In genomic region chr20:50320005-50320909, GRCh38 we compare ENCODE assay signal across 14 cellular contexts.
DNase-seq lines count a peak whose midpoint lies in the region; ATAC-seq, FAIRE-seq and TF ChIP-seq lines count a peak whose summit lies in the region.
"Had no signal": no experiment of that assay in that cellular context is flagged by ENCODE, and none has a peak within 500 bp of the region (broad histone marks: within the 10 kb centered on the region; RNA-seq: fewer than 3 reads in every experiment).

No MANE protein-coding gene starts in this region.

- no peaks in the 10 kb centered on the region for H3K9me3 Mint-ChIP-seq in activated naive CD4-positive, alpha-beta T cell treated with anti-CD3 and anti-CD28 coated beads, Interleukin-2, amount 10 ng/mL, durations not matched to agents 7 days and 5 days
- no peaks in the 10 kb centered on the region for H3K9me3 Mint-ChIP-seq in natural killer cell
- H3K9me3 Mint-ChIP-seq: activated CD8-positive, alpha-beta T cell treated with anti-CD3 and anti-CD28 coated beads for 36 hours had no signal

- H3K4me1 ChIP-seq in esophagus muscularis mucosa, result peaks cover 22 to 29% (median 25%) of the 10 kb centered on the region in 4 donors
- peaks cover 0 to 13% (median 0%) of the 10 kb centered on the region in 3 donors for H3K4me1 ChIP-seq in pancreas
- no peaks in the 10 kb centered on the region for H3K4me1 ChIP-seq in A673 (ENCODE audit: insufficient read depth, low read length, poor library complexity, severe bottlenecking)

- TF ChIP-seq CTCF in RWPE1 (conservative IDR thresholded peaks at IDR 0.05; ENCODE audit: low read depth) (no peak), esophagus muscularis mucosa (IDR thresholded peaks at IDR 0.05) (no peak), pancreas (IDR thresholded peaks at IDR 0.05) (no peak), A673 (conservative IDR thresholded peaks at IDR 0.05; ENCODE audit: low read depth, low read length) (no peak), natural killer cell (IDR thresholded peaks at IDR 0.05) (no peak)

- POLR2A ChIA-PET in RWPE1 (lab: Yijun Ruan, JAX; ENCODE audit: low non-redundant PET) (interaction anchor here (0.6 to 1.4 kb wide), 4 partner anchors 10 to 109 kb away, joined by 3 to 4 read pairs (median 3); no protein-coding TSS in a partner anchor), A673 (lab: Charles Lee; ENCODE audit: low non-redundant PET) (no interaction called here)

- no peaks in the 10 kb centered on the region for H3K36me3 Mint-ChIP-seq in activated naive CD4-positive, alpha-beta T cell treated with anti-CD3 and anti-CD28 coated beads, Interleukin-2, amount 10 ng/mL, durations not matched to agents 7 days and 5 days
- no peaks in the 10 kb centered on the region for H3K36me3 Mint-ChIP-seq in natural killer cell

- H3K4me3 ChIP-seq in esophagus muscularis mucosa, result peak overlapping the region; percentile 30 to 50 (median 34)
- H3K4me3 ChIP-seq in pancreas, result peak overlapping the region in 2 of 4 donors; percentile 28 to 34
- no peak overlapping the region for H3K4me3 ChIP-seq in A673 (ENCODE audit: low read depth, low read length, poor library complexity, severe bottlenecking)
- H3K4me3 ChIP-seq: BLaER1 treated with 17β-estradiol and CSF1 and Interleukin-3, amounts not matched to agents 10 nM and 100 nM; SK-N-MC; testis had no signal

- in situ Hi-C loops in ACHN (cut with HindIII; ENCODE audit: low pct_ligation_motif_present, low pct_unique_long_range_greater_than_20kb, low sequenced_read_pairs), result no loop called here

- H3K36me3 ChIP-seq in esophagus muscularis mucosa (no peaks in the 10 kb centered on the region), pancreas (no peaks in the 10 kb centered on the region), A673 (ENCODE audit: insufficient read depth, low read length, poor library complexity, severe bottlenecking) (no peaks in the 10 kb centered on the region)
- H3K36me3 ChIP-seq: BLaER1 treated with 17β-estradiol and CSF1 and Interleukin-3, amounts not matched to agents 10 nM and 100 nM had no signal

- no peak for TF ChIP-seq POLR2A in esophagus muscularis mucosa (IDR thresholded peaks at IDR 0.05; ENCODE audit: low read depth)

- 67% methylated on average over 12 of the region's 13 CpGs for WGBS in esophagus muscularis mucosa
- 70 to 71% methylated on average over 13 of the region's 13 CpGs for WGBS in pancreas, 2 donors

- no peak for ATAC-seq in pancreas
- ATAC-seq in HG02981 (IDR thresholded peaks at IDR 0.05; ENCODE audit: unreplicated experiment), result no peak
- ATAC-seq in natural killer cell, result no peak

- no peaks in the 10 kb centered on the region for H3K27me3 ChIP-seq in esophagus muscularis mucosa
- H3K27me3 ChIP-seq in pancreas, result no peaks in the 10 kb centered on the region
- H3K27me3 ChIP-seq in A673 (replicated peaks; ENCODE audit: insufficient read depth, low read depth, low read length, poor library complexity), result no peaks in the 10 kb centered on the region
- H3K27me3 ChIP-seq: BLaER1 treated with 17β-estradiol and CSF1 and Interleukin-3, amounts not matched to agents 10 nM and 100 nM; testis had no signal

- no peaks in the 10 kb centered on the region for H3K4me1 Mint-ChIP-seq in activated naive CD4-positive, alpha-beta T cell treated with anti-CD3 and anti-CD28 coated beads, Interleukin-2, amount 10 ng/mL, durations not matched to agents 7 days and 5 days
- peaks cover 0 to 11% of the 10 kb centered on the region in 2 donors for H3K4me1 Mint-ChIP-seq in natural killer cell

- intact Hi-C loops in esophagus muscularis mucosa (cut with DNase I) (no loop called here), pancreas (cut with DNase I) (no loop called here), A673 (cut with micrococcal nuclease; ENCODE audit: unreplicated experiment) (no loop called here), natural killer cell (cut with micrococcal nuclease) (no loop called here)

- FAIRE-seq in pancreas (lab: Jason Lieb, UNC), result no peak

- H3K27ac ChIP-seq in RWPE1 (peak overlapping the region; percentile 95), esophagus muscularis mucosa (replicated peaks in 1 of 4) (peak overlapping the region; percentile 70 to 76 (median 74)), pancreas (peak overlapping the region; percentile 61 to 90 (median 76)), A673 (ENCODE audit: low read depth, low read length, poor library complexity, severe bottlenecking) (no peak overlapping the region)
- H3K27ac ChIP-seq: BLaER1 treated with 17β-estradiol and CSF1 and Interleukin-3, amounts not matched to agents 10 nM and 100 nM; SK-N-MC; testis had no signal

- peaks cover 56% of the 10 kb centered on the region for H3K27me3 Mint-ChIP-seq in activated naive CD4-positive, alpha-beta T cell treated with anti-CD3 and anti-CD28 coated beads, Interleukin-2, amount 10 ng/mL, durations not matched to agents 7 days and 5 days
- H3K27me3 Mint-ChIP-seq in natural killer cell (ENCODE audit: low read depth in 2 of 2), result peaks cover 34 to 74% of the 10 kb centered on the region in 2 donors

- BruUV-seq in A673 (replicated peaks; lab: Mats Ljungman, UMichigan), result no TSS peak

- H3K27ac Mint-ChIP-seq in activated naive CD4-positive, alpha-beta T cell treated with anti-CD3 and anti-CD28 coated beads, Interleukin-2, amount 10 ng/mL, durations not matched to agents 7 days and 5 days, result no peak overlapping the region
- peak overlapping the region in 1 of 2 donors; percentile 24 for H3K27ac Mint-ChIP-seq in natural killer cell
- H3K27ac Mint-ChIP-seq: activated CD8-positive, alpha-beta T cell treated with anti-CD3 and anti-CD28 coated beads for 36 hours had no signal

- TF ChIP-seq EP300 in esophagus muscularis mucosa (IDR thresholded peaks at IDR 0.05), result no peak

- no peak overlapping the region for H3K4me3 Mint-ChIP-seq in activated naive CD4-positive, alpha-beta T cell treated with anti-CD3 and anti-CD28 coated beads, Interleukin-2, amount 10 ng/mL, durations not matched to agents 7 days and 5 days
- H3K4me3 Mint-ChIP-seq in natural killer cell, result no peak overlapping the region
- H3K4me3 Mint-ChIP-seq: activated CD8-positive, alpha-beta T cell treated with anti-CD3 and anti-CD28 coated beads for 36 hours had no signal

- CTCF ChIA-PET in RWPE1 (lab: Yijun Ruan, JAX), result interaction anchor here (0.7 kb wide), 3 partner anchors 130 to 256 kb away, joined by 3 read pairs; no protein-coding TSS in a partner anchor
- CTCF ChIA-PET in activated naive CD4-positive, alpha-beta T cell treated with anti-CD3 and anti-CD28 coated beads, Interleukin-2, amount 10 ng/mL, durations not matched to agents 7 days and 5 days (lab: Charles Lee), result no interaction called here
- CTCF ChIA-PET in A673 (lab: Charles Lee), result no interaction called here

- DNase-seq in ACHN, result peak; percentile 26
- peak; percentile 52 for DNase-seq in RWPE1 (ENCODE audit: low spot score)
- no peak for DNase-seq in esophagus muscularis mucosa (ENCODE audit: extremely low spot score)
- no peak for DNase-seq in pancreas
- DNase-seq in activated naive CD4-positive, alpha-beta T cell treated with anti-CD3 and anti-CD28 coated beads, Interleukin-2, amount 10 ng/mL, durations not matched to agents 7 days and 5 days, result no peak
- DNase-seq in A673 (ENCODE audit: low spot score), result no peak
- DNase-seq in natural killer cell, result no peak
- DNase-seq: midbrain; stimulated activated CD4-positive, alpha-beta T cell treated with anti-CD3 and anti-CD28 coated beads, Interleukin-4, amount 100 ng/mL, for 1 hour; testis had no signal

- H3K9me3 ChIP-seq in esophagus muscularis mucosa (no peaks in the 10 kb centered on the region), pancreas (no peaks in the 10 kb centered on the region), A673 (ENCODE audit: low read depth, low read length, poor library complexity, severe bottlenecking) (no peaks in the 10 kb centered on the region)
- H3K9me3 ChIP-seq: BLaER1 treated with 17β-estradiol and CSF1 and Interleukin-3, amounts not matched to agents 10 nM and 100 nM; testis had no signal

Comparison
In these comparisons a context has a peak if more than half of its experiments do, and no peak if none do; other contexts are left out.
1. DNase-seq: peak in ACHN (single experiment) and RWPE1 (single experiment); none in esophagus muscularis mucosa (single experiment), pancreas (0 of 6), activated naive CD4-positive, alpha-beta T cell treated with anti-CD3 and anti-CD28 coated beads, Interleukin-2, amount 10 ng/mL, durations not matched to agents 7 days and 5 days (single experiment), A673 (single experiment) and natural killer cell (single experiment).